In genomic region chr14:41235466-41235865, GRCh38 we compare ENCODE assay signal across 21 cellular contexts.
A peak's percentile ranks its signal among the peaks of the same experiment; 100 is the strongest.
DNase-seq lines count a peak whose midpoint lies in the region; ATAC-seq and TF ChIP-seq lines count a peak whose summit lies in the region.
"Had no signal": no experiment of that assay in that cellular context is flagged by ENCODE, and none has a peak within 500 bp of the region (broad histone marks: within the 10 kb centered on the region; RNA-seq: fewer than 3 reads in every experiment).

No MANE protein-coding gene starts in this region.

- no peak for ATAC-seq in right cardiac atrium
- ATAC-seq: GM12878, Panc1 had no signal

- no peak for TF ChIP-seq RAD21 in SK-N-SH (IDR thresholded peaks at IDR 0.05; ENCODE audit: low read length)

- TF ChIP-seq EP300 in SK-N-SH (IDR thresholded peaks at IDR 0.05; ENCODE audit: borderline replicate concordance in 1 of 2, low read depth in 1 of 2, low read length in 1 of 2), result no peak

- H3F3A ChIP-seq in SK-N-SH (replicated peaks; ENCODE audit: insufficient read depth), result no peaks in the 10 kb centered on the region

- TF ChIP-seq CTCF in SK-N-SH (IDR thresholded peaks at IDR 0.05), result no peak

- H3K9me2 ChIP-seq in SK-N-SH, result no peaks in the 10 kb centered on the region

- no peak overlapping the region for H2AFZ ChIP-seq in SK-N-SH (ENCODE audit: low read depth)

- H4K20me1 ChIP-seq in SK-N-SH (ENCODE audit: insufficient read depth), result no peaks in the 10 kb centered on the region
- H4K20me1 ChIP-seq: BLaER1 had no signal

- peak in 2 of 3 donors; percentile 4 to 18 for DNase-seq in right cardiac atrium
- DNase-seq in cardiac septum (ENCODE audit: low spot score), result no peak
- peak; percentile 83 for DNase-seq in NCI-H1694 treated with DMSO at 0.1 percent for 48 hours (lab: John Stamatoyannopoulos, UW)
- peak; percentile 4 for DNase-seq in RKO (ENCODE audit: low spot score)
- no peak for DNase-seq in NCI-H524 (lab: John Stamatoyannopoulos, UW)
- DNase-seq in D341Med (ENCODE audit: low spot score), result no peak
- no peak for DNase-seq in SK-N-SH
- DNase-seq: CD4-positive, CD25-positive, alpha-beta regulatory T cell; GDM1; HCEC 1CT; KBM-7; MM.1S; NCI-H1417; NCI-H187; NCI-H510A; SHP77 treated with DMSO at 0.1 percent for 48 hours; SW 1271 had no signal

- no peaks in the 10 kb centered on the region for H3K27me3 ChIP-seq in right cardiac atrium (ENCODE audit: control insufficient read depth, insufficient read depth)
- no peaks in the 10 kb centered on the region for H3K27me3 ChIP-seq in SK-N-SH (ENCODE audit: insufficient read depth)
- H3K27me3 ChIP-seq: BLaER1 had no signal

- intact Hi-C loops in right cardiac atrium (cut with DNase I), result no loop called here
- intact Hi-C loops in cardiac septum (cut with DNase I), result no loop called here

- H3K4me3 ChIP-seq in right cardiac atrium (ENCODE audit: low read length), result no peak overlapping the region
- no peak overlapping the region for H3K4me3 ChIP-seq in SK-N-SH (ENCODE audit: low read depth in 2 of 2, low read length in 1 of 2)
- H3K4me3 ChIP-seq: BLaER1, GM12878, SK-N-MC had no signal

- H3K27ac ChIP-seq in right cardiac atrium (ENCODE audit: low read length) (no peak overlapping the region), SK-N-SH (ENCODE audit: low read depth in 2 of 2, low read length in 1 of 2) (no peak overlapping the region)
- H3K27ac ChIP-seq: BLaER1, SK-N-MC had no signal

- H3K9ac ChIP-seq in SK-N-SH, result no peak overlapping the region
- H3K9ac ChIP-seq: BLaER1 had no signal

- CTCF ChIA-PET in SK-N-SH (lab: Yijun Ruan, JAX), result no interaction called here

- no peaks in the 10 kb centered on the region for H3K36me3 ChIP-seq in SK-N-SH (replicated peaks in 1 of 2; ENCODE audit: control insufficient read depth in 1 of 2, insufficient read depth in 2 of 2, low read length in 1 of 2)
- H3K36me3 ChIP-seq: BLaER1 had no signal

- WGBS in right cardiac atrium, result 74% methylated on average over 5 of the region's 5 CpGs
- WGBS in SK-N-SH (ENCODE audit: low lambda C conversion rate), result 57% methylated on average over 2 of the region's 5 CpGs

- no peak overlapping the region for H3K4me2 ChIP-seq in SK-N-SH
- H3K4me2 ChIP-seq: BLaER1 had no signal

- no peaks in the 10 kb centered on the region for H3K4me1 ChIP-seq in right cardiac atrium (ENCODE audit: control insufficient read depth, insufficient read depth, low read length)
- no peaks in the 10 kb centered on the region for H3K4me1 ChIP-seq in SK-N-SH (ENCODE audit: control insufficient read depth in 1 of 2, insufficient read depth in 2 of 2, low read depth in 1 of 2, low read length in 1 of 2)
- H3K4me1 ChIP-seq: BLaER1 had no signal

- POLR2A ChIA-PET in SK-N-SH (lab: Yijun Ruan, JAX), result no interaction called here

- H3K79me2 ChIP-seq in SK-N-SH (ENCODE audit: insufficient read depth), result no peaks in the 10 kb centered on the region

- no peaks in the 10 kb centered on the region for H3K9me3 ChIP-seq in right cardiac atrium (ENCODE audit: control insufficient read depth, low read length)
- no peaks in the 10 kb centered on the region for H3K9me3 ChIP-seq in SK-N-SH
- H3K9me3 ChIP-seq: BLaER1 had no signal

TF ChIP-seq in SK-N-SH, 30 proteins besides CTCF, POLR2A, EP300 and RAD21:
- no peak for TF ChIP-seq SMC3 (IDR thresholded peaks at IDR 0.05; ENCODE audit: low read depth, low read length)
- no peak for TF ChIP-seq RXRA (IDR thresholded peaks at IDR 0.05; ENCODE audit: borderline replicate concordance, low read depth)
- TF ChIP-seq EZH2phosphoT487 (IDR thresholded peaks at IDR 0.05; ENCODE audit: borderline replicate concordance, low read depth), result no peak
- TF ChIP-seq REST (IDR thresholded peaks at IDR 0.05; ENCODE audit: low read depth, low read length), result no peak
- no peak for TF ChIP-seq MEF2A (IDR thresholded peaks at IDR 0.05; ENCODE audit: borderline replicate concordance, low read depth)
- no peak for TF ChIP-seq TEAD4 (IDR thresholded peaks at IDR 0.05; ENCODE audit: borderline replicate concordance, insufficient read depth)
- no peak for TF ChIP-seq FOXJ3 (CRISPR knock-in tag; IDR thresholded peaks at IDR 0.05)
- TF ChIP-seq JUND (IDR thresholded peaks at IDR 0.05), result no peak
- no peak for TF ChIP-seq FOXM1 (IDR thresholded peaks at IDR 0.05; ENCODE audit: low read depth)
- TF ChIP-seq MAX (IDR thresholded peaks at IDR 0.05; ENCODE audit: low read depth), result no peak
- no peak for TF ChIP-seq NFIC (IDR thresholded peaks at IDR 0.05; ENCODE audit: borderline replicate concordance)
- TF ChIP-seq USF1 (IDR thresholded peaks at IDR 0.05; ENCODE audit: borderline replicate concordance, low read depth), result no peak
- TF ChIP-seq CHD2 (IDR thresholded peaks at IDR 0.05; ENCODE audit: low read length, partially characterized antibody), result no peak
- no peak for TF ChIP-seq FOSL2 (IDR thresholded peaks at IDR 0.05; ENCODE audit: borderline replicate concordance, low read depth)
- TF ChIP-seq USF2 (IDR thresholded peaks at IDR 0.05; ENCODE audit: borderline replicate concordance, low read depth, low read length), result no peak

Comparison
In these comparisons a context has a peak if more than half of its experiments do, and no peak if none do; other contexts are left out.
1. DNase-seq: peak in right cardiac atrium (2 of 3), NCI-H1694 treated with DMSO at 0.1 percent for 48 hours (single experiment) and RKO (single experiment); none in cardiac septum (single experiment), NCI-H524 (0 of 2), D341Med (single experiment) and SK-N-SH (single experiment).